2 cellular contexts compared by ENCODE assay signal in the genomic region with DNA sequence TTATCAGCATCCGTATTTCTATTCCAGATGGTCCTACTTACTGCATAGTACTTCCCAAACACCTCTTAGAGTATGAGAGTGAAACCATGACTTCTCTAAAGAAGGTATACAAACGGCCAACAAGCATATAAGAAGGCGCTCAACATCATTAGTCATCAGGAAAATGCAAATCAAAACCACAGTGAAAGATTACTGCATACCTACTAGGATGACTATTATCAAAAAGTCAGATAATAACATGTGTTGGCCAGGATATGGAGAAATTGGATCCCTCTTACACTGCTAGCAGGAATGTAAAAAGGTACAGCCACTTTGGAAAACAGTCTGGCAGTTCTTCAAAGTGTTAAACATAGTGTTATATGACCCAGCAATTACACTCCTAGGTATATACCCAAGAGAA.
TF ChIP-seq lines count a peak whose summit lies in the region.

No MANE protein-coding gene starts in this region.

TF ChIP-seq in SK-N-SH, 30 proteins besides CTCF, POLR2A, EP300 and RAD21 (continued from another document):
- TF ChIP-seq TCF12 (IDR thresholded peaks at IDR 0.05): peak; percentile 87
- TF ChIP-seq RCOR1 (IDR thresholded peaks at IDR 0.05; ENCODE audit: low read length): no peak

TF ChIP-seq in SK-N-SH treated with all-trans-retinoic acid at 6 μM for 48 hours, 23 proteins besides CTCF, POLR2A, EP300 and RAD21 (continued from another document):
- TF ChIP-seq, protein P1, sequence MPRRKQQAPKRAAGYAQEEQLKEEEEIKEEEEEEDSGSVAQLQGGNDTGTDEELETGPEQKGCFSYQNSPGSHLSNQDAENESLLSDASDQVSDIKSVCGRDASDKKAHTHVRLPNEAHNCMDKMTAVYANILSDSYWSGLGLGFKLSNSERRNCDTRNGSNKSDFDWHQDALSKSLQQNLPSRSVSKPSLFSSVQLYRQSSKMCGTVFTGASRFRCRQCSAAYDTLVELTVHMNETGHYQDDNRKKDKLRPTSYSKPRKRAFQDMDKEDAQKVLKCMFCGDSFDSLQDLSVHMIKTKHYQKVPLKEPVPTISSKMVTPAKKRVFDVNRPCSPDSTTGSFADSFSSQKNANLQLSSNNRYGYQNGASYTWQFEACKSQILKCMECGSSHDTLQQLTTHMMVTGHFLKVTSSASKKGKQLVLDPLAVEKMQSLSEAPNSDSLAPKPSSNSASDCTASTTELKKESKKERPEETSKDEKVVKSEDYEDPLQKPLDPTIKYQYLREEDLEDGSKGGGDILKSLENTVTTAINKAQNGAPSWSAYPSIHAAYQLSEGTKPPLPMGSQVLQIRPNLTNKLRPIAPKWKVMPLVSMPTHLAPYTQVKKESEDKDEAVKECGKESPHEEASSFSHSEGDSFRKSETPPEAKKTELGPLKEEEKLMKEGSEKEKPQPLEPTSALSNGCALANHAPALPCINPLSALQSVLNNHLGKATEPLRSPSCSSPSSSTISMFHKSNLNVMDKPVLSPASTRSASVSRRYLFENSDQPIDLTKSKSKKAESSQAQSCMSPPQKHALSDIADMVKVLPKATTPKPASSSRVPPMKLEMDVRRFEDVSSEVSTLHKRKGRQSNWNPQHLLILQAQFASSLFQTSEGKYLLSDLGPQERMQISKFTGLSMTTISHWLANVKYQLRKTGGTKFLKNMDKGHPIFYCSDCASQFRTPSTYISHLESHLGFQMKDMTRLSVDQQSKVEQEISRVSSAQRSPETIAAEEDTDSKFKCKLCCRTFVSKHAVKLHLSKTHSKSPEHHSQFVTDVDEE (CRISPR knock-in tag; IDR thresholded peaks at IDR 0.05): no peak
- TF ChIP-seq, protein P2, sequence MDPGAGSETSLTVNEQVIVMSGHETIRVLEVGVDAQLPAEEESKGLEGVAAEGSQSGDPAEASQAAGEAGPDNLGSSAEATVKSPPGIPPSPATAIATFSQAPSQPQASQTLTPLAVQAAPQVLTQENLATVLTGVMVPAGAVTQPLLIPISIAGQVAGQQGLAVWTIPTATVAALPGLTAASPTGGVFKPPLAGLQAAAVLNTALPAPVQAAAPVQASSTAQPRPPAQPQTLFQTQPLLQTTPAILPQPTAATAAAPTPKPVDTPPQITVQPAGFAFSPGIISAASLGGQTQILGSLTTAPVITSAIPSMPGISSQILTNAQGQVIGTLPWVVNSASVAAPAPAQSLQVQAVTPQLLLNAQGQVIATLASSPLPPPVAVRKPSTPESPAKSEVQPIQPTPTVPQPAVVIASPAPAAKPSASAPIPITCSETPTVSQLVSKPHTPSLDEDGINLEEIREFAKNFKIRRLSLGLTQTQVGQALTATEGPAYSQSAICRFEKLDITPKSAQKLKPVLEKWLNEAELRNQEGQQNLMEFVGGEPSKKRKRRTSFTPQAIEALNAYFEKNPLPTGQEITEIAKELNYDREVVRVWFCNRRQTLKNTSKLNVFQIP (CRISPR knock-in tag; IDR thresholded peaks at IDR 0.05; ENCODE audit: borderline replicate concordance, low read depth): no peak
- TF ChIP-seq ZFP3 (CRISPR knock-in tag; IDR thresholded peaks at IDR 0.05) (no peak), PPARA (CRISPR knock-in tag; IDR thresholded peaks at IDR 0.05; ENCODE audit: borderline replicate concordance) (no peak), ZFP30 (CRISPR knock-in tag; IDR thresholded peaks at IDR 0.05) (no peak), TOX (CRISPR knock-in tag; IDR thresholded peaks at IDR 0.05; ENCODE audit: borderline replicate concordance) (no peak), CSDC2 (CRISPR knock-in tag; IDR thresholded peaks at IDR 0.05) (no peak), ARNTL (CRISPR knock-in tag; IDR thresholded peaks at IDR 0.05; ENCODE audit: borderline replicate concordance, low read depth) (no peak), ZNF70 (CRISPR knock-in tag; IDR thresholded peaks at IDR 0.05) (no peak), ZNF8 (CRISPR knock-in tag; IDR thresholded peaks at IDR 0.05) (no peak), ISL1 (CRISPR knock-in tag; IDR thresholded peaks at IDR 0.05) (no peak)
- TF ChIP-seq, protein P3, sequence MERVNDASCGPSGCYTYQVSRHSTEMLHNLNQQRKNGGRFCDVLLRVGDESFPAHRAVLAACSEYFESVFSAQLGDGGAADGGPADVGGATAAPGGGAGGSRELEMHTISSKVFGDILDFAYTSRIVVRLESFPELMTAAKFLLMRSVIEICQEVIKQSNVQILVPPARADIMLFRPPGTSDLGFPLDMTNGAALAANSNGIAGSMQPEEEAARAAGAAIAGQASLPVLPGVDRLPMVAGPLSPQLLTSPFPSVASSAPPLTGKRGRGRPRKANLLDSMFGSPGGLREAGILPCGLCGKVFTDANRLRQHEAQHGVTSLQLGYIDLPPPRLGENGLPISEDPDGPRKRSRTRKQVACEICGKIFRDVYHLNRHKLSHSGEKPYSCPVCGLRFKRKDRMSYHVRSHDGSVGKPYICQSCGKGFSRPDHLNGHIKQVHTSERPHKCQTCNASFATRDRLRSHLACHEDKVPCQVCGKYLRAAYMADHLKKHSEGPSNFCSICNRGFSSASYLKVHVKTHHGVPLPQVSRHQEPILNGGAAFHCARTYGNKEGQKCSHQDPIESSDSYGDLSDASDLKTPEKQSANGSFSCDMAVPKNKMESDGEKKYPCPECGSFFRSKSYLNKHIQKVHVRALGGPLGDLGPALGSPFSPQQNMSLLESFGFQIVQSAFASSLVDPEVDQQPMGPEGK (CRISPR knock-in tag; IDR thresholded peaks at IDR 0.05; ENCODE audit: borderline replicate concordance): no peak
- TF ChIP-seq, protein P4, sequence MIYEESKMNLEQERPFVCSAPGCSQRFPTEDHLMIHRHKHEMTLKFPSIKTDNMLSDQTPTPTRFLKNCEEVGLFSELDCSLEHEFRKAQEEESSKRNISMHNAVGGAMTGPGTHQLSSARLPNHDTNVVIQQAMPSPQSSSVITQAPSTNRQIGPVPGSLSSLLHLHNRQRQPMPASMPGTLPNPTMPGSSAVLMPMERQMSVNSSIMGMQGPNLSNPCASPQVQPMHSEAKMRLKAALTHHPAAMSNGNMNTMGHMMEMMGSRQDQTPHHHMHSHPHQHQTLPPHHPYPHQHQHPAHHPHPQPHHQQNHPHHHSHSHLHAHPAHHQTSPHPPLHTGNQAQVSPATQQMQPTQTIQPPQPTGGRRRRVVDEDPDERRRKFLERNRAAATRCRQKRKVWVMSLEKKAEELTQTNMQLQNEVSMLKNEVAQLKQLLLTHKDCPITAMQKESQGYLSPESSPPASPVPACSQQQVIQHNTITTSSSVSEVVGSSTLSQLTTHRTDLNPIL (CRISPR knock-in tag; IDR thresholded peaks at IDR 0.05; ENCODE audit: low read depth): no peak
TF ChIP-seq in SK-N-SH treated with all-trans-retinoic acid at 6 μM for 48 hours: peak in this region for 0.
